1 cellular context compared by ENCODE assay signal in genomic region chr11:67420147-67420645, GRCh38.
TF ChIP-seq lines count a peak whose summit lies in the region.

No MANE protein-coding gene starts in this region.

TF ChIP-seq in HepG2, 621 proteins besides CTCF, POLR2A, EP300 and RAD21:
- no peak for TF ChIP-seq ZFY (CRISPR knock-in tag; IDR thresholded peaks at IDR 0.05)
- no peak for TF ChIP-seq MYC (CRISPR knock-in tag; IDR thresholded peaks at IDR 0.05; ENCODE audit: borderline replicate concordance)
- no peak for TF ChIP-seq ZNF138 (CRISPR knock-in tag; IDR thresholded peaks at IDR 0.05; ENCODE audit: low read depth)
- TF ChIP-seq BHLHE40 (IDR thresholded peaks at IDR 0.05; ENCODE audit: low read length): no peak
- no peak for TF ChIP-seq SNRNP70 (IDR thresholded peaks at IDR 0.05; ENCODE audit: low read depth, low read length)
- 0 out of 2 replicates have a peak, but pooled peaks have one; percentile 2 for TF ChIP-seq ARID4A (CRISPR knock-in tag; IDR thresholded peaks at IDR 0.05; ENCODE audit: borderline replicate concordance)
- TF ChIP-seq, protein P1, sequence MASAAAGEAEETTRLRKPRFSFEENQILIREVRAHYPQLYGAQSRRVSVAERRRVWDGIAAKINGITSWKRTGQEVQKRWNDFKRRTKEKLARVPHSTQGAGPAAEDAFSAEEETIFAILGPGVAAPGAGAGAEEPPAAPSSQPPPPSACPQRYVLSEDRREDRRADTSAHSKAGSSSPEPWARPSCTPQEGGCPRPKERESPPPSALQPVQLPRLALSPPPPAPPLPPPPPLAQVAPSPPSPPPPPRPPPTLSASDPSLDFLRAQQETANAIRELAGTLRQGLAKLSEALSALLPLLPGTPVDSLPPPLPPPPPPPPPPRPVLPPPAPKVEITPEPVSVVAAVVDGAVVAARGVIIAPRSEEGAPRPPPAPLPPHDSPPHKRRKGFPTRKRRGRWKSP (CRISPR knock-in tag; IDR thresholded peaks at IDR 0.05): 0 out of 2 replicates have a peak, but pooled peaks have one; percentile 19
- TF ChIP-seq SP2 (CRISPR knock-in tag; IDR thresholded peaks at IDR 0.05): 0 out of 2 replicates have a peak, but pooled peaks have one; percentile 2
- TF ChIP-seq, protein P2, sequence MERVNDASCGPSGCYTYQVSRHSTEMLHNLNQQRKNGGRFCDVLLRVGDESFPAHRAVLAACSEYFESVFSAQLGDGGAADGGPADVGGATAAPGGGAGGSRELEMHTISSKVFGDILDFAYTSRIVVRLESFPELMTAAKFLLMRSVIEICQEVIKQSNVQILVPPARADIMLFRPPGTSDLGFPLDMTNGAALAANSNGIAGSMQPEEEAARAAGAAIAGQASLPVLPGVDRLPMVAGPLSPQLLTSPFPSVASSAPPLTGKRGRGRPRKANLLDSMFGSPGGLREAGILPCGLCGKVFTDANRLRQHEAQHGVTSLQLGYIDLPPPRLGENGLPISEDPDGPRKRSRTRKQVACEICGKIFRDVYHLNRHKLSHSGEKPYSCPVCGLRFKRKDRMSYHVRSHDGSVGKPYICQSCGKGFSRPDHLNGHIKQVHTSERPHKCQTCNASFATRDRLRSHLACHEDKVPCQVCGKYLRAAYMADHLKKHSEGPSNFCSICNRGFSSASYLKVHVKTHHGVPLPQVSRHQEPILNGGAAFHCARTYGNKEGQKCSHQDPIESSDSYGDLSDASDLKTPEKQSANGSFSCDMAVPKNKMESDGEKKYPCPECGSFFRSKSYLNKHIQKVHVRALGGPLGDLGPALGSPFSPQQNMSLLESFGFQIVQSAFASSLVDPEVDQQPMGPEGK (CRISPR knock-in tag; IDR thresholded peaks at IDR 0.05): 0 out of 2 replicates have a peak, but pooled peaks have one; percentile 11
- 0 out of 2 replicates have a peak, but pooled peaks have one; percentile 28 for TF ChIP-seq ZNF749 (CRISPR knock-in tag; IDR thresholded peaks at IDR 0.05; ENCODE audit: borderline replicate concordance)
- no peak for TF ChIP-seq ZNF207 (IDR thresholded peaks at IDR 0.05; ENCODE audit: borderline replicate concordance)
- TF ChIP-seq MED13 (CRISPR knock-in tag; IDR thresholded peaks at IDR 0.05): no peak
- TF ChIP-seq ZNF407 (CRISPR knock-in tag; IDR thresholded peaks at IDR 0.05; ENCODE audit: not compliant biosample characterization): peak; percentile 50
